ENCODE assay signal across 1 cellular context in genomic region chr6:113362542-113363430, GRCh38.
TF ChIP-seq lines count a peak whose summit lies in the region.

No MANE protein-coding gene starts in this region.

TF ChIP-seq in endothelial cell of umbilical vein, 7 proteins besides CTCF, POLR2A, EP300 and RAD21:
- no peak for TF ChIP-seq EZH2 (IDR thresholded peaks at IDR 0.05; ENCODE audit: borderline replicate concordance, low read depth, low read length, severe bottlenecking)
- TF ChIP-seq GATA2 (IDR thresholded peaks at IDR 0.05; ENCODE audit: insufficient read depth, insufficient read length, low read depth, low read length), result no peak
- no peak for TF ChIP-seq POLR2AphosphoS5 (IDR thresholded peaks at IDR 0.05; ENCODE audit: insufficient read depth, low read depth, low read length)
- TF ChIP-seq JUN (IDR thresholded peaks at IDR 0.05; ENCODE audit: borderline replicate concordance, insufficient read depth, insufficient read length, low read depth), result no peak
- no peak for TF ChIP-seq FOS (IDR thresholded peaks at IDR 0.05; ENCODE audit: borderline replicate concordance, insufficient read depth, low read length)
- TF ChIP-seq MAX (IDR thresholded peaks at IDR 0.05; ENCODE audit: insufficient read depth, insufficient read length), result no peak
- TF ChIP-seq MYC (IDR thresholded peaks at IDR 0.05; ENCODE audit: low read depth, low read length), result no peak
